In genomic region chrX:110745288-110745687, GRCh38 we compare ENCODE assay signal across 21 cellular contexts. TPM values are rescaled to one million over a fixed set of nuclear protein-coding genes. Genes with fewer than 3 reads are reported as not detected.
DNase-seq lines count a peak whose midpoint lies in the region; ATAC-seq and TF ChIP-seq lines count a peak whose summit lies in the region.
"Had no signal": no experiment of that assay in that cellular context is flagged by ENCODE, and none has a peak within 500 bp of the region (broad histone marks: within the 10 kb centered on the region; RNA-seq: fewer than 3 reads in every experiment).

No MANE protein-coding gene starts in this region.

- H3K27ac ChIP-seq in gastroesophageal sphincter (peak overlapping the region in 3 of 4 donors; percentile 61 to 80 (median 70)), sigmoid colon (peak overlapping the region in 3 of 4 donors; percentile 56 to 61 (median 60))

- TF ChIP-seq CTCF in gastroesophageal sphincter (IDR thresholded peaks at IDR 0.05) (no peak), sigmoid colon (IDR thresholded peaks at IDR 0.05) (no peak)

- 0% methylated on average over 1 to 2 of the region's 2 CpGs for WGBS in gastroesophageal sphincter (ENCODE audit: low coverage in 1 of 2), 2 donors
- 52 to 62% methylated on average over 2 of the region's 2 CpGs for WGBS in sigmoid colon, 2 donors

- H3K9me3 Mint-ChIP-seq in T-helper 2 cell treated with Interferon-gamma antibody and Interleukin-4, amounts not matched to agents 5 μg/mL and 100 μg/mL, for 36 hours, result no peaks in the 10 kb centered on the region
- H3K9me3 Mint-ChIP-seq: CD14-positive monocyte had no signal

- ATAC-seq in gastroesophageal sphincter, result no peak
- ATAC-seq: SK-N-SH treated with all-trans-retinoic acid at 6 μM for 48 hours had no signal

- H3K27me3 ChIP-seq in gastroesophageal sphincter (no peaks in the 10 kb centered on the region), sigmoid colon (no peaks in the 10 kb centered on the region)

- no peaks in the 10 kb centered on the region for H3K36me3 Mint-ChIP-seq in T-helper 2 cell treated with Interferon-gamma antibody and Interleukin-4, amounts not matched to agents 5 μg/mL and 100 μg/mL, for 36 hours (ENCODE audit: low read depth)
- H3K36me3 Mint-ChIP-seq: CD14-positive monocyte had no signal

- H3K4me3 ChIP-seq in gastroesophageal sphincter (no peak overlapping the region), sigmoid colon (no peak overlapping the region)
- H3K4me3 ChIP-seq: HAP-1 had no signal

- no peak overlapping the region for H3K27ac Mint-ChIP-seq in T-helper 2 cell treated with Interferon-gamma antibody and Interleukin-4, amounts not matched to agents 5 μg/mL and 100 μg/mL, for 36 hours

- intact Hi-C loops in sigmoid colon (cut with DNase I), result no loop called here

- peaks cover 0 to 50% (median 0%) of the 10 kb centered on the region in 3 donors for H3K4me1 ChIP-seq in gastroesophageal sphincter
- H3K4me1 ChIP-seq in sigmoid colon, result peaks cover 0 to 30% (median 10%) of the 10 kb centered on the region in 4 donors

- H3K36me3 ChIP-seq in gastroesophageal sphincter (no peaks in the 10 kb centered on the region), sigmoid colon (no peaks in the 10 kb centered on the region)
- H3K36me3 ChIP-seq: HAP-1 had no signal

- H3K9me3 ChIP-seq in gastroesophageal sphincter (no peaks in the 10 kb centered on the region), sigmoid colon (no peaks in the 10 kb centered on the region)
- H3K9me3 ChIP-seq: HAP-1 had no signal

- TF ChIP-seq EP300 in gastroesophageal sphincter (IDR thresholded peaks at IDR 0.05) (no peak), sigmoid colon (IDR thresholded peaks at IDR 0.05) (no peak)

- H3K4me3 Mint-ChIP-seq in T-helper 2 cell treated with Interferon-gamma antibody and Interleukin-4, amounts not matched to agents 5 μg/mL and 100 μg/mL, for 36 hours, result no peak overlapping the region
- H3K4me3 Mint-ChIP-seq: CD14-positive monocyte had no signal

- DNase-seq in NCI-H82 (lab: John Stamatoyannopoulos, UW), result peak; percentile 54
- DNase-seq in NCI-H82 treated with DMSO at 0.1 percent for 48 hours (lab: John Stamatoyannopoulos, UW; ENCODE audit: unreplicated experiment), result no peak
- peak; percentile 29 for DNase-seq in NCI-H2171 (lab: John Stamatoyannopoulos, UW)
- DNase-seq in sigmoid colon, result no peak
- no peak for DNase-seq in D341Med (ENCODE audit: low spot score)
- no peak for DNase-seq in T-helper 2 cell treated with Interferon-gamma antibody and Interleukin-4, amounts not matched to agents 5 μg/mL and 100 μg/mL, for 36 hours (ENCODE audit: low spot score)
- DNase-seq in inferior parietal cortex (ENCODE audit: extremely low spot score), result no peak
- DNase-seq: ACHN, AML-193, NCI-H1092, NCI-H2029 treated with DMSO at 0.1 percent for 48 hours, NCI-H2227 treated with DMSO at 0.1 percent for 48 hours, SHP77 treated with DMSO at 0.1 percent for 48 hours, T-helper 1 cell had no signal

- H3K27me3 Mint-ChIP-seq in T-helper 2 cell treated with Interferon-gamma antibody and Interleukin-4, amounts not matched to agents 5 μg/mL and 100 μg/mL, for 36 hours (ENCODE audit: low read depth), result no peaks in the 10 kb centered on the region

- peaks cover 4% of the 10 kb centered on the region for H3K4me1 Mint-ChIP-seq in T-helper 2 cell treated with Interferon-gamma antibody and Interleukin-4, amounts not matched to agents 5 μg/mL and 100 μg/mL, for 36 hours (ENCODE audit: low read depth)

- no peak for TF ChIP-seq POLR2A in gastroesophageal sphincter (IDR thresholded peaks at IDR 0.05)
- no peak for TF ChIP-seq POLR2A in sigmoid colon (IDR thresholded peaks at IDR 0.05)

RNA-seq across cellular contexts. Expression of gene CHRDL1, which starts 50.3 kb away (rescaled TPM):
- total RNA-seq in gastroesophageal sphincter, result 100 to 1,000 TPM; 154 to 403 (median 281) TPM
- total RNA-seq in sigmoid colon, result 100 to 1,000 TPM; 113 to 365 (median 186) TPM
- polyA plus RNA-seq in sigmoid colon, result 10 to 100 TPM in 2 of 3 donors, 1 to 10 TPM in 1; 3.9 to 21.5 (median 11.4) TPM
- total RNA-seq: HT-29, MCF 10A, OCI-LY7 had no signal
- polyA plus RNA-seq: CD14-positive monocyte had no signal

Comparison
In these comparisons a context has a peak if more than half of its experiments do, and no peak if none do; other contexts are left out.
1. DNase-seq: peak in NCI-H82 (single experiment) and NCI-H2171 (single experiment); none in NCI-H82 treated with DMSO at 0.1 percent for 48 hours (single experiment), sigmoid colon (single experiment), D341Med (single experiment), T-helper 2 cell treated with Interferon-gamma antibody and Interleukin-4, amounts not matched to agents 5 μg/mL and 100 μg/mL, for 36 hours (single experiment) and inferior parietal cortex (single experiment).